In the genomic region with DNA sequence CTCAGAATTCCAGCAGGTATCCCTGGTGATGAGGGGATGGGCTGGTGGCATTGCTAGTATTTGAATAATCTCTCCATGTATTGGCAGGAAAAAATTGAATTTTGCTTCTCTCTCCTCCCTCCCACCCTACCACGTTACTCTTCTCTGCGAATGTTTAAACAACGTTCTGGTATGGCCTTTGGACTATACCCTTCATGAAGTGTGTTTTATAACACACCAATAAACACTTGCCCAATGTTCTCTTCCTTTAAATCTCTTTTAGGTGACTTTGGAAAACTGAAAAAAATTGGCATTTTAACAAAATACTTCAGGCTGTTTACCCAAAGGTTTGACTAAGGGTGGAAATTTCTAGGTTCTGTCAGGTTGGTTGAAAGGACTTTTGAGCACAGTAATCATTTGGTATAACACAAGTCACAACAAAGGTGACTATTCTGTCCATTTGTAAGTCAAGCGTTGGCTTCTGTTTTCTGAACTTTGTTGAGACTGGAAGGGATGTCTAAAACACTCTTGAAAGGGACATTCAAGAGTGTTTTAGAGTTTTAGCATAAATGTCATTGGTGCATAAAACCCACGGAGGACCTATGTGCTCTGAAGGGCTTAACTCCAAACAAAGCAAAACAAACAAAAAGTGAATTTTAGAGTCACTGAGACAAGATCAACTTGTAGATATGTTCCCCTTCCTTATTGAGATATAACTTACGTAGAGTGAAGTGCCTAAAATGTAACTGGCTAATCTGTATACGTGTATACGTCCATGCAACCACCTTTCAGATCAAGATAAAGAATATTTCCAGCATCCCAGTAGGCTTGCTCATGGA, we compare ENCODE assay signal across 25 cellular contexts.
DNase-seq lines count a peak whose midpoint lies in the region; ATAC-seq and TF ChIP-seq lines count a peak whose summit lies in the region.
"Had no signal": no experiment of that assay in that cellular context is flagged by ENCODE, and none has a peak within 500 bp of the region (broad histone marks: within the 10 kb centered on the region; RNA-seq: fewer than 3 reads in every experiment).

No MANE protein-coding gene starts in this region.

- no peaks in the 10 kb centered on the region for H3K79me2 ChIP-seq in mesendoderm (ENCODE audit: control insufficient read depth, insufficient read depth, low read length)

- 39% methylated on average over 8 of the region's 8 CpGs for WGBS in right lobe of liver (ENCODE audit: insufficient coverage, low coverage, low lambda C conversion rate, missing lambda C conversion rate)
- no CpG with 5 or more reads among the region's 8 CpGs for WGBS in mesendoderm (ENCODE audit: extremely low coverage, insufficient coverage, low lambda C conversion rate)

- H3K4me3 Mint-ChIP-seq in osteocyte (ENCODE audit: unreplicated experiment), result no peak overlapping the region
- H3K4me3 Mint-ChIP-seq: activated CD4-positive, alpha-beta memory T cell treated with anti-CD3 and anti-CD28 coated beads, Interleukin-2, amount 10 ng/mL, durations not matched to agents 7 days and 5 days; activated naive CD4-positive, alpha-beta T cell treated with anti-CD3 and anti-CD28 coated beads, Interleukin-2, amount 10 ng/mL, durations not matched to agents 7 days and 5 days had no signal

- H4K5ac ChIP-seq in mesendoderm (ENCODE audit: low read length), result no peak overlapping the region

- H2BK120ac ChIP-seq in mesendoderm (ENCODE audit: low read depth, low read length), result no peak overlapping the region

- H4K8ac ChIP-seq in mesendoderm (ENCODE audit: low read depth, low read length), result no peak overlapping the region

- H3K9me3 Mint-ChIP-seq in osteocyte (ENCODE audit: unreplicated experiment), result peaks cover 6% of the 10 kb centered on the region
- H3K9me3 Mint-ChIP-seq: activated CD4-positive, alpha-beta memory T cell treated with anti-CD3 and anti-CD28 coated beads, Interleukin-2, amount 10 ng/mL, durations not matched to agents 7 days and 5 days; activated naive CD4-positive, alpha-beta T cell treated with anti-CD3 and anti-CD28 coated beads, Interleukin-2, amount 10 ng/mL, durations not matched to agents 7 days and 5 days had no signal

- H3K9me3 ChIP-seq in right lobe of liver, result no peaks in the 10 kb centered on the region
- H3K9me3 ChIP-seq: BE2C, breast epithelium, prostate gland, SJSA1, upper lobe of right lung had no signal

- H3K4me2 ChIP-seq in mesendoderm (ENCODE audit: low read length), result no peak overlapping the region

- no peak overlapping the region for H3K56ac ChIP-seq in mesendoderm (ENCODE audit: low read length)

- H2BK5ac ChIP-seq in mesendoderm (ENCODE audit: low read length), result no peak overlapping the region

- H3K27ac ChIP-seq in coronary artery (peak overlapping the region; percentile 66 to 82), right lobe of liver (peak overlapping the region; percentile 16 to 70 (median 28)), mesendoderm (ENCODE audit: low read depth, low read length) (no peak overlapping the region)
- H3K27ac ChIP-seq: breast epithelium, foreskin keratinocyte, prostate gland, SJSA1, upper lobe of right lung had no signal

- TF ChIP-seq CTCF in coronary artery (IDR thresholded peaks at IDR 0.05) (no peak), right lobe of liver (IDR thresholded peaks at IDR 0.05) (no peak), osteocyte (IDR thresholded peaks at IDR 0.05) (no peak)

- no peaks in the 10 kb centered on the region for H3K27me3 ChIP-seq in right lobe of liver
- H3K27me3 ChIP-seq in mesendoderm (ENCODE audit: insufficient read depth, low read length, poor library complexity), result no peaks in the 10 kb centered on the region
- H3K27me3 ChIP-seq: BE2C, breast epithelium, foreskin keratinocyte, SJSA1, upper lobe of right lung had no signal

- H2BK15ac ChIP-seq in mesendoderm (replicated peaks; ENCODE audit: low read depth), result no peak overlapping the region

- peaks cover 0 to 21% (median 10%) of the 10 kb centered on the region in 4 donors for H3K4me1 ChIP-seq in right lobe of liver
- no peaks in the 10 kb centered on the region for H3K4me1 ChIP-seq in mesendoderm (ENCODE audit: control insufficient read depth, low read depth, low read length)
- H3K4me1 ChIP-seq: BE2C, breast epithelium, foreskin keratinocyte, SJSA1 had no signal

- H2AK5ac ChIP-seq in mesendoderm (ENCODE audit: low read length), result no peak overlapping the region

- H3K79me1 ChIP-seq in mesendoderm (ENCODE audit: low read length), result no peaks in the 10 kb centered on the region

- H3K9ac ChIP-seq in mesendoderm (ENCODE audit: low read length), result no peak overlapping the region

- no peaks in the 10 kb centered on the region for H3K36me3 ChIP-seq in right lobe of liver
- H3K36me3 ChIP-seq in mesendoderm (ENCODE audit: control insufficient read depth, insufficient read depth, low read length), result no peaks in the 10 kb centered on the region
- H3K36me3 ChIP-seq: BE2C, breast epithelium, prostate gland, SJSA1, upper lobe of right lung had no signal

- peaks cover 5% of the 10 kb centered on the region for H3K36me3 Mint-ChIP-seq in osteocyte (ENCODE audit: unreplicated experiment)
- H3K36me3 Mint-ChIP-seq: activated naive CD4-positive, alpha-beta T cell treated with anti-CD3 and anti-CD28 coated beads, Interleukin-2, amount 10 ng/mL, durations not matched to agents 7 days and 5 days had no signal

- peak overlapping the region; percentile 50 for H3K27ac Mint-ChIP-seq in osteocyte (ENCODE audit: unreplicated experiment)
- H3K27ac Mint-ChIP-seq: activated CD4-positive, alpha-beta memory T cell treated with anti-CD3 and anti-CD28 coated beads, Interleukin-2, amount 10 ng/mL, durations not matched to agents 7 days and 5 days; activated naive CD4-positive, alpha-beta T cell treated with anti-CD3 and anti-CD28 coated beads, Interleukin-2, amount 10 ng/mL, durations not matched to agents 7 days and 5 days had no signal

- no peak for TF ChIP-seq POLR2A in right lobe of liver (IDR thresholded peaks at IDR 0.05)

- intact Hi-C loops in right lobe of liver (cut with DNase I), result no loop called here

- no peaks in the 10 kb centered on the region for H3K27me3 Mint-ChIP-seq in osteocyte (ENCODE audit: unreplicated experiment)
- H3K27me3 Mint-ChIP-seq: activated CD4-positive, alpha-beta memory T cell treated with anti-CD3 and anti-CD28 coated beads, Interleukin-2, amount 10 ng/mL, durations not matched to agents 7 days and 5 days; activated naive CD4-positive, alpha-beta T cell treated with anti-CD3 and anti-CD28 coated beads, Interleukin-2, amount 10 ng/mL, durations not matched to agents 7 days and 5 days had no signal

- H3K4me3 ChIP-seq in coronary artery (no peak overlapping the region), right lobe of liver (no peak overlapping the region), mesendoderm (ENCODE audit: low read length) (no peak overlapping the region)
- H3K4me3 ChIP-seq: breast epithelium, lung, prostate gland, SJSA1, upper lobe of right lung had no signal

- H3K18ac ChIP-seq in mesendoderm (ENCODE audit: low read length), result no peak overlapping the region

- DNase-seq in HuH-7 (ENCODE audit: low spot score) (peak; percentile 17), coronary artery (ENCODE audit: low spot score) (no peak), right lobe of liver (no peak), osteocyte (ENCODE audit: extremely low spot score, unreplicated experiment) (no peak), mesendoderm (no peak), NCI-H1092 (lab: John Stamatoyannopoulos, UW) (no peak)
- DNase-seq: activated CD4-positive, alpha-beta memory T cell treated with anti-CD3 and anti-CD28 coated beads, Interleukin-2, amount 10 ng/mL, durations not matched to agents 7 days and 5 days; activated CD8-positive, alpha-beta memory T cell treated with anti-CD3 and anti-CD28 coated beads, Interleukin-2, amount 50 U/mL, for 48 hours; activated naive CD4-positive, alpha-beta T cell treated with anti-CD3 and anti-CD28 coated beads, Interleukin-2, amount 10 ng/mL, durations not matched to agents 7 days and 5 days; amniotic stem cell; BE2C; cortex of kidney; foreskin keratinocyte; GOT3; NCI-H2029 treated with DMSO at 0.1 percent for 48 hours; NCI-H2227 treated with DMSO at 0.1 percent for 48 hours; stimulated activated CD4-positive, alpha-beta T cell treated with anti-CD3 and anti-CD28 coated beads, Interleukin-2, amount 100 ng/mL, for 24 hours; upper lobe of right lung had no signal

- no peak overlapping the region for H3K4ac ChIP-seq in mesendoderm (ENCODE audit: low read depth, low read length)

- H3K4me1 Mint-ChIP-seq in osteocyte (ENCODE audit: unreplicated experiment), result peaks cover 58% of the 10 kb centered on the region
- H3K4me1 Mint-ChIP-seq: activated CD4-positive, alpha-beta memory T cell treated with anti-CD3 and anti-CD28 coated beads, Interleukin-2, amount 10 ng/mL, durations not matched to agents 7 days and 5 days; activated naive CD4-positive, alpha-beta T cell treated with anti-CD3 and anti-CD28 coated beads, Interleukin-2, amount 10 ng/mL, durations not matched to agents 7 days and 5 days had no signal

- ATAC-seq in right lobe of liver, result peak; percentile 91 to 98 (median 96)
- no peak for ATAC-seq in GM19035 (IDR thresholded peaks at IDR 0.05; ENCODE audit: unreplicated experiment)
- no peak for ATAC-seq in HG02798 (IDR thresholded peaks at IDR 0.05; ENCODE audit: poor library complexity, unreplicated experiment)
- ATAC-seq: activated CD4-positive, CD25-positive, alpha-beta regulatory T cell treated with anti-CD3 and anti-CD28 coated beads, Interleukin-2, amount 50 U/mL, for 24 hours; foreskin keratinocyte; upper lobe of right lung had no signal

- H3K23ac ChIP-seq in mesendoderm (ENCODE audit: low read length), result no peak overlapping the region

Comparison
In these comparisons a context has a peak if more than half of its experiments do, and no peak if none do; other contexts are left out.
1. ATAC-seq: peak in right lobe of liver (4 of 4); none in GM19035 (single experiment) and HG02798 (single experiment).